In genomic region chr7:40329601-40330153, GRCh38 we compare ENCODE assay signal across 8 cellular contexts.
A peak's percentile ranks its signal among the peaks of the same experiment; 100 is the strongest.
DNase-seq lines count a peak whose midpoint lies in the region; ATAC-seq, FAIRE-seq and TF ChIP-seq lines count a peak whose summit lies in the region.

No MANE protein-coding gene starts in this region.

- no peak overlapping the region for H3K27ac ChIP-seq in pancreas

- ATAC-seq in GM19043 (IDR thresholded peaks at IDR 0.05; ENCODE audit: low read depth, unreplicated experiment) (peak; percentile 64), pancreas (peak in 3 of 4 donors; percentile 69 to 91 (median 78))

- peak; percentile 69 for TF ChIP-seq CTCF in fibroblast of the aortic adventitia (IDR thresholded peaks at IDR 0.05; ENCODE audit: insufficient read depth, low read length)
- peak; percentile 56 to 74 (median 64) for TF ChIP-seq CTCF in pancreas (IDR thresholded peaks at IDR 0.05)

- H3K36me3 ChIP-seq in pancreas, result no peaks in the 10 kb centered on the region

- no peaks in the 10 kb centered on the region for H3K9me3 ChIP-seq in pancreas

- peak; percentile 54 for FAIRE-seq in pancreas (lab: Jason Lieb, UNC)

- H3K4me1 ChIP-seq in pancreas, result no peaks in the 10 kb centered on the region

- no peak overlapping the region for H3K4me3 ChIP-seq in fibroblast of the aortic adventitia (ENCODE audit: low read depth, low read length)
- H3K4me3 ChIP-seq in pancreas, result no peak overlapping the region

- DNase-seq in CD1c-positive myeloid dendritic cell (ENCODE audit: extremely low spot score) (peak; percentile 55), M059J (ENCODE audit: low read depth) (peak; percentile 67), SKM-1 (lab: John Stamatoyannopoulos, UW; ENCODE audit: unreplicated experiment) (peak; percentile 27), fibroblast of the aortic adventitia (ENCODE audit: low read depth) (peak; percentile 84), pancreas (no peak)
- DNase-seq in central memory CD4-positive, alpha-beta T cell, result no peak
- no peak for DNase-seq in NK-92 treated with Interleukin-12 subunit alpha and Interleukin-12 subunit beta, amount 100 ng/mL, for 24 hours (lab: John Stamatoyannopoulos, UW)

- WGBS in pancreas, 2 donors, result 84 to 86% methylated on average over 1 of the region's 1 CpG

- intact Hi-C loops in pancreas (cut with DNase I), result loop anchor here in 1 of 3 donors (10.0 kb wide), 1 partner anchor 1385 kb away; no protein-coding TSS in a partner anchor

- H3K27me3 ChIP-seq in pancreas, result no peaks in the 10 kb centered on the region

Comparison
In these comparisons a context has a peak if more than half of its experiments do, and no peak if none do; other contexts are left out.
1. DNase-seq: peak in CD1c-positive myeloid dendritic cell (single experiment), M059J (single experiment), SKM-1 (single experiment) and fibroblast of the aortic adventitia (single experiment); none in pancreas (0 of 6), central memory CD4-positive, alpha-beta T cell (single experiment) and NK-92 treated with Interleukin-12 subunit alpha and Interleukin-12 subunit beta, amount 100 ng/mL, for 24 hours (single experiment).